1 cellular context compared by ENCODE assay signal in the genomic region with DNA sequence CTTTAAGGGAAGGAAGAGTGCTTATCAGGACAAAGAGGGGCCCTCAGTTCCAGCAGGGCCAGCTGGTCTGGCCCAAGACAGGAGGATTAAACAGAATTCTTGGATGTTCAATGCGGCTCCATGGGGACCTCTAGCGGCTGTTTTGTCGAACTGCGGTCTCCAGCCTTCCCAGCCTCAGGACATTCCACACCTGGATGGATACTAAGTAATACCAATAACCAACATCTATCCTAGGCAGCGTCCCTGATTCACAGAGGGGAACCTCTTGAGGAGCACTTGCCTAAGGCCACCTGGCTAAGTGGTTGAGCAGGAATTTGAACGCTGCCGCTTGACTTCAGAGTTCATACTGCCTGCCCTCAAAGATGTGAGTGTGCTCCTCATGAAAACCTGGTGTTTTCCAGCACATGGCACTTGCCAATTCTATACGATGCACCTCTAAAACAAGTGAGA.
A peak's percentile ranks its signal among the peaks of the same experiment; 100 is the strongest.
TF ChIP-seq lines count a peak whose summit lies in the region.

No MANE protein-coding gene starts in this region.

TF ChIP-seq in GM12878, 131 proteins besides CTCF, POLR2A, EP300 and RAD21 (continued from another document):
- TF ChIP-seq LARP7 (IDR thresholded peaks at IDR 0.05) (peak; percentile 49; the same call in 1 of the 2 replicates), SMARCA5 (IDR thresholded peaks at IDR 0.05) (peak; percentile 65; the same call in 1 of the 2 replicates), PAX8 (IDR thresholded peaks at IDR 0.05) (no peak), SMC3 (IDR thresholded peaks at IDR 0.05; ENCODE audit: borderline replicate concordance, low read length) (peak; percentile 78), YY1 (IDR thresholded peaks at IDR 0.05; ENCODE audit: low read depth, low read length) (0 out of 2 replicates have a peak, but pooled peaks have one; percentile 23), EGR1 (IDR thresholded peaks at IDR 0.05; ENCODE audit: borderline replicate concordance in 1 of 2, low read depth in 2 of 2, low read length in 2 of 2) (no peak), EZH2 (IDR thresholded peaks at IDR 0.05; ENCODE audit: borderline replicate concordance, control insufficient read depth, low read depth, low read length) (no peak), NR2C1 (IDR thresholded peaks at IDR 0.05) (no peak), CBFB (IDR thresholded peaks at IDR 0.05; ENCODE audit: low read depth) (0 out of 2 replicates have a peak, but pooled peaks have one; percentile 51), TBL1XR1 (IDR thresholded peaks at IDR 0.05; ENCODE audit: low read depth, low read length) (no peak), NR2F1 (conservative IDR thresholded peaks at IDR 0.05) (no peak), IRF4 (IDR thresholded peaks at IDR 0.05; ENCODE audit: low read depth, low read length) (no peak), NFXL1 (IDR thresholded peaks at IDR 0.05; ENCODE audit: borderline replicate concordance) (no peak), ZNF274 (IDR thresholded peaks at IDR 0.05; ENCODE audit: insufficient read depth, insufficient read length) (no peak), SIN3A (IDR thresholded peaks at IDR 0.05; ENCODE audit: low read depth, low read length) (no peak), IKZF1 (conservative IDR thresholded peaks at IDR 0.05) (peak; percentile 52), JUNB (IDR thresholded peaks at IDR 0.05) (no peak), RUNX3 (IDR thresholded peaks at IDR 0.05; ENCODE audit: low read length) (peak; percentile 84)
- TF ChIP-seq, protein P1, sequence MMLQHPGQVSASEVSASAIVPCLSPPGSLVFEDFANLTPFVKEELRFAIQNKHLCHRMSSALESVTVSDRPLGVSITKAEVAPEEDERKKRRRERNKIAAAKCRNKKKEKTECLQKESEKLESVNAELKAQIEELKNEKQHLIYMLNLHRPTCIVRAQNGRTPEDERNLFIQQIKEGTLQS (IDR thresholded peaks at IDR 0.05; ENCODE audit: borderline replicate concordance, extremely low read depth, low read depth, low read length), result no peak
- TF ChIP-seq, protein P2, sequence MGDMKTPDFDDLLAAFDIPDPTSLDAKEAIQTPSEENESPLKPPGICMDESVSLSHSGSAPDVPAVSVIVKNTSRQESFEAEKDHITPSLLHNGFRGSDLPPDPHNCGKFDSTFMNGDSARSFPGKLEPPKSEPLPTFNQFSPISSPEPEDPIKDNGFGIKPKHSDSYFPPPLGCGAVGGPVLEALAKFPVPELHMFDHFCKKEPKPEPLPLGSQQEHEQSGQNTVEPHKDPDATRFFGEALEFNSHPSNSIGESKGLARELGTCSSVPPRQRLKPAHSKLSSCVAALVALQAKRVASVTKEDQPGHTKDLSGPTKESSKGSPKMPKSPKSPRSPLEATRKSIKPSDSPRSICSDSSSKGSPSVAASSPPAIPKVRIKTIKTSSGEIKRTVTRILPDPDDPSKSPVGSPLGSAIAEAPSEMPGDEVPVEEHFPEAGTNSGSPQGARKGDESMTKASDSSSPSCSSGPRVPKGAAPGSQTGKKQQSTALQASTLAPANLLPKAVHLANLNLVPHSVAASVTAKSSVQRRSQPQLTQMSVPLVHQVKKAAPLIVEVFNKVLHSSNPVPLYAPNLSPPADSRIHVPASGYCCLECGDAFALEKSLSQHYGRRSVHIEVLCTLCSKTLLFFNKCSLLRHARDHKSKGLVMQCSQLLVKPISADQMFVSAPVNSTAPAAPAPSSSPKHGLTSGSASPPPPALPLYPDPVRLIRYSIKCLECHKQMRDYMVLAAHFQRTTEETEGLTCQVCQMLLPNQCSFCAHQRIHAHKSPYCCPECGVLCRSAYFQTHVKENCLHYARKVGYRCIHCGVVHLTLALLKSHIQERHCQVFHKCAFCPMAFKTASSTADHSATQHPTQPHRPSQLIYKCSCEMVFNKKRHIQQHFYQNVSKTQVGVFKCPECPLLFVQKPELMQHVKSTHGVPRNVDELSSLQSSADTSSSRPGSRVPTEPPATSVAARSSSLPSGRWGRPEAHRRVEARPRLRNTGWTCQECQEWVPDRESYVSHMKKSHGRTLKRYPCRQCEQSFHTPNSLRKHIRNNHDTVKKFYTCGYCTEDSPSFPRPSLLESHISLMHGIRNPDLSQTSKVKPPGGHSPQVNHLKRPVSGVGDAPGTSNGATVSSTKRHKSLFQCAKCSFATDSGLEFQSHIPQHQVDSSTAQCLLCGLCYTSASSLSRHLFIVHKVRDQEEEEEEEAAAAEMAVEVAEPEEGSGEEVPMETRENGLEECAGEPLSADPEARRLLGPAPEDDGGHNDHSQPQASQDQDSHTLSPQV (IDR thresholded peaks at IDR 0.05), result 0 out of 2 replicates have a peak, but pooled peaks have one; percentile 46
- TF ChIP-seq, protein P3, sequence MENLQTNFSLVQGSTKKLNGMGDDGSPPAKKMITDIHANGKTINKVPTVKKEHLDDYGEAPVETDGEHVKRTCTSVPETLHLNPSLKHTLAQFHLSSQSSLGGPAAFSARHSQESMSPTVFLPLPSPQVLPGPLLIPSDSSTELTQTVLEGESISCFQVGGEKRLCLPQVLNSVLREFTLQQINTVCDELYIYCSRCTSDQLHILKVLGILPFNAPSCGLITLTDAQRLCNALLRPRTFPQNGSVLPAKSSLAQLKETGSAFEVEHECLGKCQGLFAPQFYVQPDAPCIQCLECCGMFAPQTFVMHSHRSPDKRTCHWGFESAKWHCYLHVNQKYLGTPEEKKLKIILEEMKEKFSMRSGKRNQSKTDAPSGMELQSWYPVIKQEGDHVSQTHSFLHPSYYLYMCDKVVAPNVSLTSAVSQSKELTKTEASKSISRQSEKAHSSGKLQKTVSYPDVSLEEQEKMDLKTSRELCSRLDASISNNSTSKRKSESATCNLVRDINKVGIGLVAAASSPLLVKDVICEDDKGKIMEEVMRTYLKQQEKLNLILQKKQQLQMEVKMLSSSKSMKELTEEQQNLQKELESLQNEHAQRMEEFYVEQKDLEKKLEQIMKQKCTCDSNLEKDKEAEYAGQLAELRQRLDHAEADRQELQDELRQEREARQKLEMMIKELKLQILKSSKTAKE (IDR thresholded peaks at IDR 0.05; ENCODE audit: low read depth, poor library complexity, severe bottlenecking), result no peak
- TF ChIP-seq, protein P4, sequence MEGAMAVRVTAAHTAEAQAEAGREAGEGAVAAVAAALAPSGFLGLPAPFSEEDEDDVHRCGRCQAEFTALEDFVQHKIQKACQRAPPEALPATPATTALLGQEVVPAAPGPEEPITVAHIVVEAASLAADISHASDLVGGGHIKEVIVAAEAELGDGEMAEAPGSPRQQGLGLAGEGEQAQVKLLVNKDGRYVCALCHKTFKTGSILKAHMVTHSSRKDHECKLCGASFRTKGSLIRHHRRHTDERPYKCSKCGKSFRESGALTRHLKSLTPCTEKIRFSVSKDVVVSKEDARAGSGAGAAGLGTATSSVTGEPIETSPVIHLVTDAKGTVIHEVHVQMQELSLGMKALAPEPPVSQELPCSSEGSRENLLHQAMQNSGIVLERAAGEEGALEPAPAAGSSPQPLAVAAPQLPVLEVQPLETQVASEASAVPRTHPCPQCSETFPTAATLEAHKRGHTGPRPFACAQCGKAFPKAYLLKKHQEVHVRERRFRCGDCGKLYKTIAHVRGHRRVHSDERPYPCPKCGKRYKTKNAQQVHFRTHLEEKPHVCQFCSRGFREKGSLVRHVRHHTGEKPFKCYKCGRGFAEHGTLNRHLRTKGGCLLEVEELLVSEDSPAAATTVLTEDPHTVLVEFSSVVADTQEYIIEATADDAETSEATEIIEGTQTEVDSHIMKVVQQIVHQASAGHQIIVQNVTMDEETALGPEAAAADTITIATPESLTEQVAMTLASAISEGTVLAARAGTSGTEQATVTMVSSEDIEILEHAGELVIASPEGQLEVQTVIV (IDR thresholded peaks at IDR 0.05; ENCODE audit: borderline replicate concordance, partially characterized antibody), result no peak
- TF ChIP-seq, protein P5, sequence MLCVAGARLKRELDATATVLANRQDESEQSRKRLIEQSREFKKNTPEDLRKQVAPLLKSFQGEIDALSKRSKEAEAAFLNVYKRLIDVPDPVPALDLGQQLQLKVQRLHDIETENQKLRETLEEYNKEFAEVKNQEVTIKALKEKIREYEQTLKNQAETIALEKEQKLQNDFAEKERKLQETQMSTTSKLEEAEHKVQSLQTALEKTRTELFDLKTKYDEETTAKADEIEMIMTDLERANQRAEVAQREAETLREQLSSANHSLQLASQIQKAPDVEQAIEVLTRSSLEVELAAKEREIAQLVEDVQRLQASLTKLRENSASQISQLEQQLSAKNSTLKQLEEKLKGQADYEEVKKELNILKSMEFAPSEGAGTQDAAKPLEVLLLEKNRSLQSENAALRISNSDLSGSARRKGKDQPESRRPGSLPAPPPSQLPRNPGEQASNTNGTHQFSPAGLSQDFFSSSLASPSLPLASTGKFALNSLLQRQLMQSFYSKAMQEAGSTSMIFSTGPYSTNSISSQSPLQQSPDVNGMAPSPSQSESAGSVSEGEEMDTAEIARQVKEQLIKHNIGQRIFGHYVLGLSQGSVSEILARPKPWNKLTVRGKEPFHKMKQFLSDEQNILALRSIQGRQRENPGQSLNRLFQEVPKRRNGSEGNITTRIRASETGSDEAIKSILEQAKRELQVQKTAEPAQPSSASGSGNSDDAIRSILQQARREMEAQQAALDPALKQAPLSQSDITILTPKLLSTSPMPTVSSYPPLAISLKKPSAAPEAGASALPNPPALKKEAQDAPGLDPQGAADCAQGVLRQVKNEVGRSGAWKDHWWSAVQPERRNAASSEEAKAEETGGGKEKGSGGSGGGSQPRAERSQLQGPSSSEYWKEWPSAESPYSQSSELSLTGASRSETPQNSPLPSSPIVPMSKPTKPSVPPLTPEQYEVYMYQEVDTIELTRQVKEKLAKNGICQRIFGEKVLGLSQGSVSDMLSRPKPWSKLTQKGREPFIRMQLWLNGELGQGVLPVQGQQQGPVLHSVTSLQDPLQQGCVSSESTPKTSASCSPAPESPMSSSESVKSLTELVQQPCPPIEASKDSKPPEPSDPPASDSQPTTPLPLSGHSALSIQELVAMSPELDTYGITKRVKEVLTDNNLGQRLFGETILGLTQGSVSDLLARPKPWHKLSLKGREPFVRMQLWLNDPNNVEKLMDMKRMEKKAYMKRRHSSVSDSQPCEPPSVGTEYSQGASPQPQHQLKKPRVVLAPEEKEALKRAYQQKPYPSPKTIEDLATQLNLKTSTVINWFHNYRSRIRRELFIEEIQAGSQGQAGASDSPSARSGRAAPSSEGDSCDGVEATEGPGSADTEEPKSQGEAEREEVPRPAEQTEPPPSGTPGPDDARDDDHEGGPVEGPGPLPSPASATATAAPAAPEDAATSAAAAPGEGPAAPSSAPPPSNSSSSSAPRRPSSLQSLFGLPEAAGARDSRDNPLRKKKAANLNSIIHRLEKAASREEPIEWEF (IDR thresholded peaks at IDR 0.05; ENCODE audit: insufficient replicate concordance, low read depth, low read length), result no peak
